In genomic region chr3:3800076-3800448, GRCh38 we compare ENCODE assay signal across 8 cellular contexts. TPM values are rescaled to one million over a fixed set of nuclear protein-coding genes. Genes with fewer than 3 reads are reported as not detected.
DNase-seq lines count a peak whose midpoint lies in the region; ATAC-seq and TF ChIP-seq lines count a peak whose summit lies in the region.

No MANE protein-coding gene starts in this region.

- H3K4me1 ChIP-seq in cardiac muscle cell (ENCODE audit: low read depth) (peaks cover 3% of the 10 kb centered on the region), parathyroid adenoma (peaks cover 2% of the 10 kb centered on the region), OCI-LY7 (ENCODE audit: insufficient read depth, low read length, poor library complexity, severe bottlenecking) (no peaks in the 10 kb centered on the region)

- H3K4me2 ChIP-seq in parathyroid adenoma (ENCODE audit: low read length): peak overlapping the region; percentile 94
- H3K4me2 ChIP-seq in OCI-LY7 (ENCODE audit: low read length): no peak overlapping the region

- CTCF ChIA-PET in OCI-LY7 (lab: Charles Lee; ENCODE audit: unreplicated experiment): no interaction called here

- no peak for ATAC-seq in HG03196 (IDR thresholded peaks at IDR 0.05; ENCODE audit: unreplicated experiment)

- H3K9me2 ChIP-seq in OCI-LY7 (ENCODE audit: insufficient read depth, low read length): no peaks in the 10 kb centered on the region

- no peak overlapping the region for H3K27ac ChIP-seq in WERI-Rb-1
- no peak overlapping the region for H3K27ac ChIP-seq in cardiac muscle cell
- H3K27ac ChIP-seq in parathyroid adenoma: peak overlapping the region; percentile 78
- no peak overlapping the region for H3K27ac ChIP-seq in OCI-LY7 (ENCODE audit: low read depth, low read length, poor library complexity, severe bottlenecking)

- BruUV-seq in OCI-LY7 (replicated peaks; lab: Mats Ljungman, UMichigan): no TSS peak

- H3K9ac ChIP-seq in parathyroid adenoma: peak overlapping the region; percentile 71

- intact Hi-C loops in OCI-LY7 (cut with micrococcal nuclease; ENCODE audit: unreplicated experiment): no loop called here

- DNase-seq in GM10266 (ENCODE audit: extremely low spot score): peak; percentile 37
- DNase-seq in WERI-Rb-1: peak; percentile 14
- DNase-seq in cardiac muscle cell (ENCODE audit: low read depth in 1 of 2, low spot score in 1 of 2): peak in 1 of 2 donors; percentile 32
- DNase-seq in OCI-LY7 (ENCODE audit: low spot score): no peak
- no peak for DNase-seq in SKM-1 treated with dmso at 0.1 percent for 144 hours (lab: John Stamatoyannopoulos, UW; ENCODE audit: unreplicated experiment)
- no peak for DNase-seq in activated CD4-positive, CD25-positive, alpha-beta regulatory T cell treated with anti-CD3 and anti-CD28 coated beads, Interleukin-2, amount 50 U/mL, for 72 hours

- peak overlapping the region; percentile 89 for H3K4me3 ChIP-seq in WERI-Rb-1 (ENCODE audit: low read depth, low read length)
- H3K4me3 ChIP-seq in cardiac muscle cell: peak overlapping the region; percentile 49
- H3K4me3 ChIP-seq in parathyroid adenoma (ENCODE audit: low read depth, low read length): peak overlapping the region; percentile 78
- H3K4me3 ChIP-seq in OCI-LY7 (ENCODE audit: low read depth, low read length, poor library complexity, severe bottlenecking): no peak overlapping the region

- POLR2A ChIA-PET in OCI-LY7 (lab: Charles Lee): no interaction called here

- no peaks in the 10 kb centered on the region for H4K20me1 ChIP-seq in OCI-LY7 (ENCODE audit: insufficient read depth, low read length)

- no peaks in the 10 kb centered on the region for H3K36me3 ChIP-seq in WERI-Rb-1
- no peaks in the 10 kb centered on the region for H3K36me3 ChIP-seq in cardiac muscle cell
- no peaks in the 10 kb centered on the region for H3K36me3 ChIP-seq in parathyroid adenoma (ENCODE audit: control insufficient read depth, insufficient read depth, low read length)
- no peaks in the 10 kb centered on the region for H3K36me3 ChIP-seq in OCI-LY7 (ENCODE audit: insufficient read depth, low read length)

- H3K27me3 ChIP-seq in WERI-Rb-1 (ENCODE audit: insufficient read depth, low read depth, severe bottlenecking) (no peaks in the 10 kb centered on the region), cardiac muscle cell (peaks cover 64% of the 10 kb centered on the region), parathyroid adenoma (ENCODE audit: control insufficient read depth, insufficient read depth, low read length) (no peaks in the 10 kb centered on the region)

- H3K9me3 ChIP-seq in WERI-Rb-1 (ENCODE audit: severe bottlenecking): no peaks in the 10 kb centered on the region
- H3K9me3 ChIP-seq in cardiac muscle cell (ENCODE audit: low read depth): no peaks in the 10 kb centered on the region
- no peaks in the 10 kb centered on the region for H3K9me3 ChIP-seq in parathyroid adenoma (ENCODE audit: control insufficient read depth, low read length)
- H3K9me3 ChIP-seq in OCI-LY7 (ENCODE audit: low read length): no peaks in the 10 kb centered on the region

- H2AFZ ChIP-seq in parathyroid adenoma (peak overlapping the region; percentile 96), OCI-LY7 (ENCODE audit: low read length) (no peak overlapping the region)

- no peaks in the 10 kb centered on the region for H3K79me2 ChIP-seq in parathyroid adenoma
- H3K79me2 ChIP-seq in OCI-LY7 (ENCODE audit: insufficient read depth, low read depth, low read length): no peaks in the 10 kb centered on the region

- TF ChIP-seq CTCF in GM10266 (IDR thresholded peaks at IDR 0.05; ENCODE audit: control insufficient read depth, insufficient read depth, low read depth, missing control alignments): no peak
- TF ChIP-seq CTCF in WERI-Rb-1 (IDR thresholded peaks at IDR 0.05; ENCODE audit: low read depth, low read length): no peak
- no peak for TF ChIP-seq CTCF in cardiac muscle cell (IDR thresholded peaks at IDR 0.05; ENCODE audit: low read depth, low read length)
- no peak for TF ChIP-seq CTCF in parathyroid adenoma (IDR thresholded peaks at IDR 0.05)
- no peak for TF ChIP-seq CTCF in OCI-LY7 (conservative IDR thresholded peaks at IDR 0.05; ENCODE audit: low read length)

RNA-seq across cellular contexts. Expression of gene LRRN1, which starts 0.8 kb away (rescaled TPM):
- total RNA-seq in cardiac muscle cell (0.85 and 3.0 TPM in 2 replicates), OCI-LY7 (2022) (not detected in 2 replicates)
- polyA plus RNA-seq in cardiac muscle cell: 2.0 and 6.0 TPM in 2 replicates
- total RNA-seq in OCI-LY7 (2014; rRNA removed; shearing (Covaris generic)): not detected in 2 replicates

Comparison
In these comparisons a context has a peak if more than half of its experiments do, and no peak if none do; other contexts are left out.
1. DNase-seq: peak in GM10266 (single experiment) and WERI-Rb-1 (single experiment); none in OCI-LY7 (single experiment), SKM-1 treated with dmso at 0.1 percent for 144 hours (single experiment) and activated CD4-positive, CD25-positive, alpha-beta regulatory T cell treated with anti-CD3 and anti-CD28 coated beads, Interleukin-2, amount 50 U/mL, for 72 hours (single experiment).